ENCODE assay signal across 1 cellular context in genomic region chr14:76734501-76734900, GRCh38. TPM values are rescaled to one million over a fixed set of nuclear protein-coding genes. Genes with fewer than 3 reads are reported as not detected.
A peak's percentile ranks its signal among the peaks of the same experiment; 100 is the strongest.
DNase-seq lines count a peak whose midpoint lies in the region; TF ChIP-seq lines count a peak whose summit lies in the region.
"Not testable (repeated sequence)": the region's sequence is repeated elsewhere in the genome, so short reads cannot be mapped to it uniquely, and the experiment has no call there.

No MANE protein-coding gene starts in this region.

- not testable (repeated sequence) for H3K27ac Mint-ChIP-seq in osteocyte (ENCODE audit: unreplicated experiment)

- not testable (repeated sequence) for H3K4me3 Mint-ChIP-seq in osteocyte (ENCODE audit: unreplicated experiment)

- not testable (repeated sequence) for H3K9me3 Mint-ChIP-seq in osteocyte (ENCODE audit: unreplicated experiment)

- TF ChIP-seq CTCF in osteocyte (IDR thresholded peaks at IDR 0.05) = not testable (repeated sequence)

- not testable (repeated sequence) for H3K4me1 Mint-ChIP-seq in osteocyte (ENCODE audit: unreplicated experiment)

- H3K36me3 Mint-ChIP-seq in osteocyte (ENCODE audit: unreplicated experiment) = not testable (repeated sequence)

- H3K27me3 Mint-ChIP-seq in osteocyte (ENCODE audit: unreplicated experiment) = peaks cover 15% of the 10 kb centered on the region

- peak; percentile 78 for DNase-seq in osteocyte (ENCODE audit: extremely low spot score, unreplicated experiment)

RNA-seq across cellular contexts. Expression of gene VASH1, which starts 26.8 kb away (rescaled TPM):
- 18.9 and 19.5 TPM in 2 replicates for total RNA-seq in osteocyte
